Comparison of ENCODE assay signal across 8 cellular contexts in the genomic region with DNA sequence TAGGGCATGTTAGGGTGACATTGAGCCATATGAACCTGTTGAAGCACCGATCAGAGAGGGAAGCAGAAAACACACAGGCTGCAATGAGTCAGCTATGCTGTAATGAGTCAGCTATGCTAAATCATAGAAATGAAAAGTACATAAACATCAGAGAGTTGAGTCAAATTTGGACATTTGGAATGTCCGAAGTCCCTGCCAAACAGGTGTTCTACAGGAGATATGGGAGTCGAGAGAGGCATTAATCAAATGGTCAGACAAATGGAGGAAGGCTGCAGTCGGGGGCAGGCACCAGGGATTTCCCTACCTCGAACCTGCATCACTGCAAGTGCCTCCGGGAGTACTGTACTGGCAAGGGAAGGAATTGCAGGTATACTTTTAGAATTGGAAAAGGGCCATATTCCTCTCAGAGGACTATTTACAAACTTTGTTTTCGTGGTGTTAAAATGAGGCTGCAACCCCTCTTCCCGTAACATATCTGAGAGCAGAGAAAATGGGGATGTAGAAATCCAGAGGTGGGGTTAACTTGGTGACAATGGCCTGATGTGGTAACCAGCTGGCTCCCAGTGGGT. TPM values are rescaled to one million over a fixed set of nuclear protein-coding genes. Genes with fewer than 3 reads are reported as not detected.
DNase-seq lines count a peak whose midpoint lies in the region; ATAC-seq and TF ChIP-seq lines count a peak whose summit lies in the region.

No MANE protein-coding gene starts in this region.

- peaks cover 16% of the 10 kb centered on the region for H3K27me3 ChIP-seq in GM23248 (replicated peaks; ENCODE audit: insufficient read depth)
- no peaks in the 10 kb centered on the region for H3K27me3 ChIP-seq in testis

- DNase-seq in NCI-H2196 (lab: John Stamatoyannopoulos, UW; ENCODE audit: unreplicated experiment): peak; percentile 15
- DNase-seq in NCI-H2196 treated with DMSO at 0.1 percent for 48 hours (lab: John Stamatoyannopoulos, UW; ENCODE audit: unreplicated experiment): no peak
- peak; percentile 70 for DNase-seq in GM23248
- peak; percentile 74 for DNase-seq in LHCN-M2 (ENCODE audit: low read depth)
- peak; percentile 70 for DNase-seq in amniotic epithelial cell (ENCODE audit: low read depth)
- DNase-seq in omental fat pad (ENCODE audit: low spot score): no peak
- no peak for DNase-seq in testis
- DNase-seq in NCI-H2081 (lab: John Stamatoyannopoulos, UW): no peak

- H3K9ac ChIP-seq in GM23248: no peak overlapping the region

- peak; percentile 79 for ATAC-seq in omental fat pad (ENCODE audit: low FRiP score)

- intact Hi-C loops in testis (cut with DNase I; ENCODE audit: low total_unique reads): no loop called here

- 22 to 32% methylated on average over 8 of the region's 8 CpGs for WGBS in GM23248 (ENCODE audit: low coverage in 1 of 2, low lambda C conversion rate in 2 of 2, missing lambda C conversion rate in 2 of 2), 2 experiments
- 55 to 74% methylated on average over 8 of the region's 8 CpGs for WGBS in testis, 2 donors

- no peaks in the 10 kb centered on the region for H3K9me2 ChIP-seq in GM23248 (ENCODE audit: insufficient read depth)

- no peak overlapping the region for H2AFZ ChIP-seq in GM23248

- H3K4me2 ChIP-seq in GM23248 (ENCODE audit: unreplicated experiment): peak overlapping the region; percentile 4

- in situ Hi-C loops in GM23248 (cut with MboI): no loop called here

- H3K79me2 ChIP-seq in GM23248 (ENCODE audit: insufficient read depth): no peaks in the 10 kb centered on the region

- no peaks in the 10 kb centered on the region for H4K20me1 ChIP-seq in GM23248 (ENCODE audit: insufficient read depth)

- TF ChIP-seq POLR2A in testis (IDR thresholded peaks at IDR 0.05): no peak

- H3K4me3 ChIP-seq in GM23248 (no peak overlapping the region), testis (no peak overlapping the region)

- no peaks in the 10 kb centered on the region for H3K9me3 ChIP-seq in GM23248 (ENCODE audit: low read depth)
- H3K9me3 ChIP-seq in testis: no peaks in the 10 kb centered on the region

- H3K36me3 ChIP-seq in GM23248 (ENCODE audit: low read depth): no peaks in the 10 kb centered on the region
- no peaks in the 10 kb centered on the region for H3K36me3 ChIP-seq in testis (ENCODE audit: low read depth, missing control alignments)

- H3F3A ChIP-seq in GM23248 (ENCODE audit: insufficient read depth): no peaks in the 10 kb centered on the region

- no peak for TF ChIP-seq CTCF in omental fat pad (IDR thresholded peaks at IDR 0.05)
- no peak for TF ChIP-seq CTCF in testis (IDR thresholded peaks at IDR 0.05)

- no peak overlapping the region for H3K27ac ChIP-seq in GM23248
- no peak overlapping the region for H3K27ac ChIP-seq in testis

- H3K4me1 ChIP-seq in GM23248 (ENCODE audit: insufficient read depth): no peaks in the 10 kb centered on the region
- no peaks in the 10 kb centered on the region for H3K4me1 ChIP-seq in testis

RNA-seq across cellular contexts. Expression of a gene that starts 8.8 kb away (rescaled TPM):
- total RNA-seq in GM23248 (2014; rRNA removed; shearing (Covaris generic)): 30.5 and 36.4 TPM in 2 replicates
- polyA plus RNA-seq in GM23248 (2016; fragmentation: Nextera tagmentation; extraction: Ambion mirVana) (28.8 and 29.9 TPM in 2 replicates), testis (ENCODE audit: insufficient read depth, low read depth, low replicate concordance) (13.1 TPM)
- total RNA-seq in LHCN-M2 (2014; rRNA removed) (32.1 and 40.0 TPM in 2 replicates), omental fat pad (10 to 100 TPM; 31.3 to 58.8 (median 50.8) TPM), testis (10 to 100 TPM; 32.8 to 38.7 TPM)
- polyA plus RNA-seq in LHCN-M2 (2012): 10.5 TPM

Comparison
In these comparisons a context has a peak if more than half of its experiments do, and no peak if none do; other contexts are left out.
1. DNase-seq: peak in NCI-H2196 (single experiment), GM23248 (single experiment), LHCN-M2 (single experiment) and amniotic epithelial cell (single experiment); none in NCI-H2196 treated with DMSO at 0.1 percent for 48 hours (single experiment), omental fat pad (single experiment), testis (single experiment) and NCI-H2081 (0 of 2).